19 cellular contexts compared by ENCODE assay signal in genomic region chr1:93500275-93500674, GRCh38. TPM values are rescaled to one million over a fixed set of nuclear protein-coding genes. Genes with fewer than 3 reads are reported as not detected.
DNase-seq lines count a peak whose midpoint lies in the region; ATAC-seq and TF ChIP-seq lines count a peak whose summit lies in the region.
"Had no signal": no experiment of that assay in that cellular context is flagged by ENCODE, and none has a peak within 500 bp of the region (broad histone marks: within the 10 kb centered on the region; RNA-seq: fewer than 3 reads in every experiment).

No MANE protein-coding gene starts in this region.

- H3K36me3 ChIP-seq in GM23338 (ENCODE audit: insufficient read depth) = no peaks in the 10 kb centered on the region
- no peaks in the 10 kb centered on the region for H3K36me3 ChIP-seq in left lung

- peaks cover 100% of the 10 kb centered on the region for H3K79me2 ChIP-seq in GM23338 (replicated peaks; ENCODE audit: insufficient read depth)

- H3K4me3 ChIP-seq in GM23338 = no peak overlapping the region
- no peak overlapping the region for H3K4me3 ChIP-seq in left lung
- H3K4me3 ChIP-seq: BLaER1, GM12878 had no signal

- peaks cover 41% of the 10 kb centered on the region for H3K4me1 Mint-ChIP-seq in GM23338
- peaks cover 42% of the 10 kb centered on the region for H3K4me1 Mint-ChIP-seq in WTC11
- H3K4me1 Mint-ChIP-seq in mesothelial cell of epicardium = peaks cover 30% of the 10 kb centered on the region
- no peaks in the 10 kb centered on the region for H3K4me1 Mint-ChIP-seq in naive thymus-derived CD8-positive, alpha-beta T cell
- H3K4me1 Mint-ChIP-seq: B cell had no signal

- H3K27me3 Mint-ChIP-seq in GM23338 (ENCODE audit: insufficient read depth, low read depth, poor library complexity) = peaks cover 4% of the 10 kb centered on the region
- no peaks in the 10 kb centered on the region for H3K27me3 Mint-ChIP-seq in WTC11 (ENCODE audit: low read depth)
- no peaks in the 10 kb centered on the region for H3K27me3 Mint-ChIP-seq in mesothelial cell of epicardium (ENCODE audit: low read depth)
- H3K27me3 Mint-ChIP-seq in naive thymus-derived CD8-positive, alpha-beta T cell = peaks cover 0 to 3% (median 0%) of the 10 kb centered on the region in 5 donors
- H3K27me3 Mint-ChIP-seq: B cell had no signal

- CTCF ChIA-PET in WTC11 (lab: Charles Lee) = interaction anchor here (1.7 kb wide), 1 partner anchor 195 kb away, joined by 5 read pairs; no protein-coding TSS in a partner anchor

- peaks cover 43% of the 10 kb centered on the region for H4K20me1 ChIP-seq in GM23338 (replicated peaks; ENCODE audit: insufficient read depth)

- ATAC-seq in GM23338 (no peak), WTC11 (no peak), left lung (no peak), GM19351 (IDR thresholded peaks at IDR 0.05; ENCODE audit: unreplicated experiment) (no peak)
- no peak for ATAC-seq in naive thymus-derived CD8-positive, alpha-beta T cell
- ATAC-seq: CD8-positive, alpha-beta T cell; GM12878 had no signal

- no peaks in the 10 kb centered on the region for H3K9me3 ChIP-seq in left lung
- H3K9me3 ChIP-seq: BLaER1, Caco-2 had no signal

- H3K27me3 ChIP-seq in GM23338 (ENCODE audit: insufficient read depth) = no peaks in the 10 kb centered on the region
- no peaks in the 10 kb centered on the region for H3K27me3 ChIP-seq in left lung
- H3K27me3 ChIP-seq: BLaER1 had no signal

- TF ChIP-seq CTCF in GM23338 (conservative IDR thresholded peaks at IDR 0.05; ENCODE audit: low read depth in 2 of 2) = no peak
- TF ChIP-seq CTCF in WTC11 (IDR thresholded peaks at IDR 0.05) = no peak
- no peak for TF ChIP-seq CTCF in mesothelial cell of epicardium (IDR thresholded peaks at IDR 0.05; ENCODE audit: unreplicated experiment)
- TF ChIP-seq CTCF in left lung (IDR thresholded peaks at IDR 0.05) = no peak

- H3K27ac ChIP-seq in GM23338 (ENCODE audit: low read depth) (0 out of 2 replicates have a peak overlapping the region, but pooled peaks have one; percentile 9), left lung (no peak overlapping the region)
- H3K27ac ChIP-seq: 22Rv1, BLaER1, C4-2B had no signal

- H3K4me1 ChIP-seq in GM23338 (ENCODE audit: insufficient read depth) (peaks cover 11% of the 10 kb centered on the region), left lung (no peaks in the 10 kb centered on the region)
- H3K4me1 ChIP-seq: BLaER1, Caco-2 had no signal

- H3K9me3 Mint-ChIP-seq in GM23338 (no peaks in the 10 kb centered on the region), WTC11 (peaks cover under 1% of the 10 kb centered on the region; the same call in 1 of the 2 replicates), mesothelial cell of epicardium (no peaks in the 10 kb centered on the region)
- no peaks in the 10 kb centered on the region for H3K9me3 Mint-ChIP-seq in naive thymus-derived CD8-positive, alpha-beta T cell
- H3K9me3 Mint-ChIP-seq: CD4-positive, CD25-positive, alpha-beta regulatory T cell; CD8-positive, alpha-beta T cell had no signal

- no peak overlapping the region for H3K4me2 ChIP-seq in GM23338
- H3K4me2 ChIP-seq: BLaER1 had no signal

- H2AFZ ChIP-seq in GM23338 = no peak overlapping the region

- peaks cover 36% of the 10 kb centered on the region for H3K36me3 Mint-ChIP-seq in GM23338 (ENCODE audit: low read depth)
- H3K36me3 Mint-ChIP-seq in WTC11 = peaks cover 14% of the 10 kb centered on the region
- peaks cover 13% of the 10 kb centered on the region for H3K36me3 Mint-ChIP-seq in mesothelial cell of epicardium
- no peaks in the 10 kb centered on the region for H3K36me3 Mint-ChIP-seq in naive thymus-derived CD8-positive, alpha-beta T cell
- H3K36me3 Mint-ChIP-seq: CD4-positive, CD25-positive, alpha-beta regulatory T cell; CD8-positive, alpha-beta T cell had no signal

- intact Hi-C loops in left lung (cut with DNase I) = no loop called here

- H3K4me3 Mint-ChIP-seq in GM23338 (no peak overlapping the region), WTC11 (no peak overlapping the region), mesothelial cell of epicardium (no peak overlapping the region)
- no peak overlapping the region for H3K4me3 Mint-ChIP-seq in naive thymus-derived CD8-positive, alpha-beta T cell
- H3K4me3 Mint-ChIP-seq: B cell; CD4-positive, CD25-positive, alpha-beta regulatory T cell; CD8-positive, alpha-beta T cell had no signal

- POLR2A ChIA-PET in WTC11 (lab: Charles Lee) = no interaction called here
- POLR2A ChIA-PET in naive thymus-derived CD8-positive, alpha-beta T cell (lab: Charles Lee) = no interaction called here

- H3K27ac Mint-ChIP-seq in GM23338 (no peak overlapping the region), WTC11 (0 out of 2 replicates have a peak overlapping the region, but pooled peaks have one; percentile 11), mesothelial cell of epicardium (peak overlapping the region; percentile 11)
- H3K27ac Mint-ChIP-seq in naive thymus-derived CD8-positive, alpha-beta T cell = no peak overlapping the region
- H3K27ac Mint-ChIP-seq: B cell; CD4-positive, CD25-positive, alpha-beta regulatory T cell; CD8-positive, alpha-beta T cell had no signal

- H3F3A ChIP-seq in GM23338 (replicated peaks; ENCODE audit: low read depth) = no peaks in the 10 kb centered on the region

- H3K9me2 ChIP-seq in GM23338 (ENCODE audit: insufficient read depth) = no peaks in the 10 kb centered on the region; the same call in 1 of the 2 replicates

- DNase-seq in GM23338 (ENCODE audit: low spot score) (no peak), WTC11 (ENCODE audit: low spot score) (no peak), mesothelial cell of epicardium (ENCODE audit: low spot score in 2 of 2, unreplicated experiment in 2 of 2) (no peak), left lung (no peak)
- no peak for DNase-seq in naive thymus-derived CD8-positive, alpha-beta T cell
- DNase-seq: Caco-2; CD4-positive, CD25-positive, alpha-beta regulatory T cell; CD8-positive, alpha-beta T cell; DMS153; EL; GDM1; GOT3; HCEC 1CT had no signal

TF ChIP-seq in GM23338, 12 proteins besides CTCF, POLR2A, EP300 and RAD21 (continues in another document):
- TF ChIP-seq, protein P1, sequence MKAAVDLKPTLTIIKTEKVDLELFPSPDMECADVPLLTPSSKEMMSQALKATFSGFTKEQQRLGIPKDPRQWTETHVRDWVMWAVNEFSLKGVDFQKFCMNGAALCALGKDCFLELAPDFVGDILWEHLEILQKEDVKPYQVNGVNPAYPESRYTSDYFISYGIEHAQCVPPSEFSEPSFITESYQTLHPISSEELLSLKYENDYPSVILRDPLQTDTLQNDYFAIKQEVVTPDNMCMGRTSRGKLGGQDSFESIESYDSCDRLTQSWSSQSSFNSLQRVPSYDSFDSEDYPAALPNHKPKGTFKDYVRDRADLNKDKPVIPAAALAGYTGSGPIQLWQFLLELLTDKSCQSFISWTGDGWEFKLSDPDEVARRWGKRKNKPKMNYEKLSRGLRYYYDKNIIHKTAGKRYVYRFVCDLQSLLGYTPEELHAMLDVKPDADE (IDR thresholded peaks at IDR 0.05) = no peak
- TF ChIP-seq STAT1 (IDR thresholded peaks at IDR 0.05; ENCODE audit: unreplicated experiment) = no peak
- no peak for TF ChIP-seq EZH2phosphoT487 (IDR thresholded peaks at IDR 0.05; ENCODE audit: unreplicated experiment)
- TF ChIP-seq POLR2AphosphoS5 (IDR thresholded peaks at IDR 0.05; ENCODE audit: low read depth) = no peak
- TF ChIP-seq NANOG (IDR thresholded peaks at IDR 0.05; ENCODE audit: borderline replicate concordance) = no peak
- no peak for TF ChIP-seq ZNF114 (CRISPR knock-in tag; IDR thresholded peaks at IDR 0.05)

TF ChIP-seq in WTC11, 78 proteins besides CTCF, POLR2A, EP300 and RAD21 (continues in another document):
- TF ChIP-seq TCF7 (CRISPR knock-in tag; IDR thresholded peaks at IDR 0.05; ENCODE audit: low read depth) (no peak), ZNF317 (CRISPR knock-in tag; IDR thresholded peaks at IDR 0.05; ENCODE audit: borderline replicate concordance, low read depth) (no peak), SP1 (CRISPR knock-in tag; conservative IDR thresholded peaks at IDR 0.05) (no peak), ZNF423 (CRISPR knock-in tag; IDR thresholded peaks at IDR 0.05) (no peak)
- TF ChIP-seq, protein P2, sequence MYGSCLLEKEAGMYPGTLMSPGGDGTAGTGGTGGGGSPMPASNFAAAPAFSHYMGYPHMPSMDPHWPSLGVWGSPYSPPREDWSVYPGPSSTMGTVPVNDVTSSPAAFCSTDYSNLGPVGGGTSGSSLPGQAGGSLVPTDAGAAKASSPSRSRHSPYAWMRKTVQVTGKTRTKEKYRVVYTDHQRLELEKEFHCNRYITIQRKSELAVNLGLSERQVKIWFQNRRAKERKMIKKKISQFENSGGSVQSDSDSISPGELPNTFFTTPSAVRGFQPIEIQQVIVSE (CRISPR knock-in tag; IDR thresholded peaks at IDR 0.05; ENCODE audit: borderline replicate concordance) = no peak

RNA-seq across cellular contexts. Expression of gene FNBP1L, which starts 52.4 kb away (rescaled TPM):
- 114 and 132 TPM in 2 replicates for total RNA-seq in GM23338 (2014; rRNA removed; shearing (Covaris generic))
- polyA plus RNA-seq in GM23338 (2016; fragmentation: Nextera tagmentation; extraction: Ambion mirVana) = 48.7 and 56.3 TPM in 2 replicates
- total RNA-seq in WTC11 (2021) (79.1 to 81.8 TPM (median 79.6 TPM) in 3 replicates), mesothelial cell of epicardium (71.5 to 74.5 TPM (median 73.7 TPM) in 3 replicates), left lung (10 to 100 TPM; 26.9 to 50.5 TPM)
- 1 to 10 TPM in 1 of 2 experiments, under 1 TPM in 1; 0.69 to 1.5 TPM for total RNA-seq in naive thymus-derived CD8-positive, alpha-beta T cell
- polyA plus RNA-seq in naive thymus-derived CD8-positive, alpha-beta T cell = under 1 TPM; 0.16 to 0.79 (median 0.16) TPM

Comparison
In these comparisons a context has a peak if more than half of its experiments do, and no peak if none do; other contexts are left out.
1. H3K27ac Mint-ChIP-seq: peak in WTC11 (single experiment) and mesothelial cell of epicardium (single experiment); none in GM23338 (single experiment) and naive thymus-derived CD8-positive, alpha-beta T cell (0 of 10).
2. RNA of gene FNBP1L, which starts 52.4 kb away (total RNA-seq): 114 to 132 TPM in GM23338, 79.1 to 81.8 TPM in WTC11, 71.5 to 74.5 TPM in mesothelial cell of epicardium and 26.9 to 50.5 TPM in left lung; 0.69 to 1.5 TPM in naive thymus-derived CD8-positive, alpha-beta T cell; every median in the first group is over 10 times any median in the second.